In the genomic region with DNA sequence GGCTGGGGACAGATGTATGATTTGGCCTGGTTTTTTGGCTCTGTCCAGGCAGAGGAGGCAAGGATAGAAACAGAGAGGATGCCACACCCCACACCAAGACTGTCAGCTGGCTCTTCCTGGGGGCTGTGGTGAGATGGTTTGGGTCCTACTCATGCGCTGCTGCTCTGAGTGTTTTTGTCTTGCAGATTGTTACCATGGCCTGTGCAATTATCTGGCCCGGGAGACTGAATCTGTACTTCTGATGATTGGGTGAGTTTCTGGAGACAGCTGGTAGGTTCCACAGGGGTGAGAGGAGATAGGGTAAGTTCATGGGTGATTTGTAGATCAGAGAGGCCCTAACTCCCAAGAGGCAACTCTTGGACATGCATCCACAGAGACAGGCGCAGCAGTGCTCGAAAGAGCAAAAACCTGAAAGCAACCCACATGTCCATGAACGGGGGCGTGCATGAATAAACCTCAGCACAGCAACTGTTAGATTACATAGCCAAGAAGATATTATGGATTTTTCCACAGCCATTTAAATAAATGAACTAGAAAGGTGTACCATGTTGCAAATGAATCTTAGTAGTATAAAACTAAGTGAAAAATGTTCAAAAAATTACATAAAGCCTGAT, we compare ENCODE assay signal across 25 cellular contexts. TPM values are rescaled to one million over a fixed set of nuclear protein-coding genes. Genes with fewer than 3 reads are reported as not detected.
"Had no signal": no experiment of that assay in that cellular context is flagged by ENCODE, and none has a peak within 500 bp of the region (broad histone marks: within the 10 kb centered on the region; RNA-seq: fewer than 3 reads in every experiment).

No MANE protein-coding gene starts in this region.

- ATAC-seq: HepG2, Panc1 had no signal

- DNase-seq: IMR-90, Karpas-422, KG1, MM.1S, NCI-H1092 treated with DMSO at 0.1 percent for 48 hours, NCI-H1436, NCI-H187, NCI-H2029, NCI-H2081 treated with DMSO at 0.1 percent for 48 hours, NCI-H2171, NCI-H226, NCI-H446, NCI-H510A, NCI-H524 treated with DMSO at 0.1 percent for 48 hours, NCI-H69, NCI-H774, SHP77, SK-N-SH, SW 1271 had no signal

- H3K27ac ChIP-seq: RWPE1 had no signal

- H3K9me3 ChIP-seq: SK-N-SH had no signal

- H3K9ac ChIP-seq: SK-N-SH had no signal

- H3K4me2 ChIP-seq: SK-N-SH had no signal

RNA-seq across cellular contexts. Expression of a gene that starts 17.8 kb away (rescaled TPM):
- total RNA-seq: HepG2, HT1080, IMR-90, M059J, SK-MEL-5 had no signal
- polyA plus RNA-seq: HepG2, IMR-90 had no signal

RNA-seq across cellular contexts. Expression of a gene that starts 43.7 kb away (rescaled TPM):
- total RNA-seq: HT1080, SK-MEL-5 had no signal

RNA-seq across cellular contexts. Expression of a gene that starts 54.2 kb away (rescaled TPM):
- total RNA-seq: HepG2, HT1080, IMR-90, M059J, SK-MEL-5 had no signal
- polyA plus RNA-seq: HepG2, IMR-90, SK-N-SH had no signal
